10 cellular contexts compared by ENCODE assay signal in the genomic region with DNA sequence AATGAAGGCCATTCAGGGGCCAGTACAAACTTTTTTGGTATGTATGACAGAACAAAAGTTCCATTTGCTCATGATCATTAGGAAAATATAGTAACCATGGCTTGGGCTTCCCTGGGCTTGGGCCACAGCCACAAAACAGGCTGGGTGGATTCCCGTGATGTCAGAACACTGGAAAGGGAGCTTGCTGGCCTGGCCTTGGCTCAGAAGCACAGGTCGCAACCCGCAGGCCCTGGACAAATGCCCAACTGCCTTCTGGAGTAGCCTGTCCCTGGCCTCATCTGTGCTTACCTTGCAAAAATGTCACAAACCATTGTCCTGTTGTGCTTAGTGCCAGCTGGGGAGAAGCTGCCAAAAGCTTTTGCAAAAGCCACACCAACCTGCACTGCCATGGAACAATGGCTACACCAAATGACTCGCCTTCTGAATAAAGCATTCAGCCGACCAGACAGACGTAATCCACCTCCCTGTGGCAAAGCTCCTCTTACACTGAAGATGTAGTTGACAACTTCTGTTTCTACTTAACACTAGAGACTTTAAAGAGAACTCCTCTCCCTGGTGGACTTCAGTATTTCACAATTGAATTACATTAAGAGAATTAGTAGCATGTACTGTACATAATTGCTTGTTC.
DNase-seq lines count a peak whose midpoint lies in the region; ATAC-seq and TF ChIP-seq lines count a peak whose summit lies in the region.
"Had no signal": no experiment of that assay in that cellular context is flagged by ENCODE, and none has a peak within 500 bp of the region (broad histone marks: within the 10 kb centered on the region; RNA-seq: fewer than 3 reads in every experiment).

No MANE protein-coding gene starts in this region.

- H3K36me3 Mint-ChIP-seq in immature natural killer cell (peaks cover 3 to 15% (median 8%) of the 10 kb centered on the region in 3 donors), Caco-2 (ENCODE audit: insufficient read depth, unreplicated experiment) (no peaks in the 10 kb centered on the region)
- H3K36me3 Mint-ChIP-seq in stimulated activated effector memory CD8-positive, alpha-beta T cell treated with anti-CD3 and anti-CD28 coated beads, Interleukin-12 subunit alpha, Interleukin-12 subunit beta, amount 100 ng/mL, for 72 hours = peaks cover 71% of the 10 kb centered on the region

- TF ChIP-seq CTCF in Caco-2 (IDR thresholded peaks at IDR 0.05; ENCODE audit: insufficient read depth in 1 of 2, low read depth in 1 of 2, low read length in 1 of 2, severe bottlenecking in 1 of 2, unreplicated experiment in 1 of 2) = no peak

- POLR2A ChIA-PET in Caco-2 (lab: Charles Lee) = no interaction called here

- H3K4me1 Mint-ChIP-seq in immature natural killer cell (peaks cover 82 to 96% of the 10 kb centered on the region in 2 donors), Caco-2 (ENCODE audit: low read depth, unreplicated experiment) (no peaks in the 10 kb centered on the region)
- H3K4me1 Mint-ChIP-seq in stimulated activated effector memory CD8-positive, alpha-beta T cell treated with anti-CD3 and anti-CD28 coated beads, Interleukin-12 subunit alpha, Interleukin-12 subunit beta, amount 100 ng/mL, for 72 hours = peaks cover 58% of the 10 kb centered on the region

- H3K9me3 Mint-ChIP-seq in immature natural killer cell (no peaks in the 10 kb centered on the region), Caco-2 (ENCODE audit: unreplicated experiment) (no peaks in the 10 kb centered on the region)
- H3K9me3 Mint-ChIP-seq in stimulated activated effector memory CD8-positive, alpha-beta T cell treated with anti-CD3 and anti-CD28 coated beads, Interleukin-12 subunit alpha, Interleukin-12 subunit beta, amount 100 ng/mL, for 72 hours = no peaks in the 10 kb centered on the region
- H3K9me3 Mint-ChIP-seq: neural crest cell had no signal

- no TSS peak for BruUV-seq in Caco-2 (replicated peaks; lab: Mats Ljungman, UMichigan)

- H3K27me3 Mint-ChIP-seq in immature natural killer cell (ENCODE audit: low read depth in 3 of 3) = peaks cover 0 to 2% (median 1%) of the 10 kb centered on the region in 3 donors
- peaks cover 11% of the 10 kb centered on the region for H3K27me3 Mint-ChIP-seq in Caco-2 (ENCODE audit: insufficient read depth, unreplicated experiment)

- CTCF ChIA-PET in Caco-2 (lab: Charles Lee) = no interaction called here

- H3K27ac Mint-ChIP-seq in immature natural killer cell (peak overlapping the region in 4 of 6 donors; percentile 31 to 71 (median 70)), Caco-2 (ENCODE audit: unreplicated experiment) (no peak overlapping the region)
- H3K27ac Mint-ChIP-seq in stimulated activated effector memory CD8-positive, alpha-beta T cell treated with anti-CD3 and anti-CD28 coated beads, Interleukin-12 subunit alpha, Interleukin-12 subunit beta, amount 100 ng/mL, for 72 hours = peak overlapping the region; percentile 2

- no peaks in the 10 kb centered on the region for H3K4me1 ChIP-seq in Caco-2

- no peaks in the 10 kb centered on the region for H3K9me3 ChIP-seq in MG63
- no peaks in the 10 kb centered on the region for H3K9me3 ChIP-seq in Caco-2

- no peaks in the 10 kb centered on the region for H3K36me3 ChIP-seq in MG63
- no peaks in the 10 kb centered on the region for H3K36me3 ChIP-seq in Caco-2 (ENCODE audit: control insufficient read depth, insufficient read depth, low read length)

- H3K4me3 Mint-ChIP-seq in immature natural killer cell (no peak overlapping the region), Caco-2 (ENCODE audit: unreplicated experiment) (no peak overlapping the region)
- H3K4me3 Mint-ChIP-seq in stimulated activated effector memory CD8-positive, alpha-beta T cell treated with anti-CD3 and anti-CD28 coated beads, Interleukin-12 subunit alpha, Interleukin-12 subunit beta, amount 100 ng/mL, for 72 hours = no peak overlapping the region
- H3K4me3 Mint-ChIP-seq: neural crest cell had no signal

- DNase-seq in MG63 (peak; percentile 43), astrocyte of the hippocampus (ENCODE audit: low read depth, low spot score) (peak; percentile 87), immature natural killer cell (no peak), CD1c-positive myeloid dendritic cell (ENCODE audit: extremely low spot score) (no peak), HPDE6-E6E7 (ENCODE audit: extremely low spot score) (no peak), Caco-2 (no peak)
- no peak for DNase-seq in stimulated activated effector memory CD8-positive, alpha-beta T cell treated with anti-CD3 and anti-CD28 coated beads, Interleukin-12 subunit alpha, Interleukin-12 subunit beta, amount 100 ng/mL, for 72 hours (ENCODE audit: low spot score in 2 of 2)
- DNase-seq: effector memory CD4-positive, alpha-beta T cell had no signal

- intact Hi-C loops in Caco-2 (cut with micrococcal nuclease; ENCODE audit: unreplicated experiment) = no loop called here

- H3K4me3 ChIP-seq in MG63 (no peak overlapping the region), Caco-2 (ENCODE audit: low read depth, low read length) (no peak overlapping the region)

- H3K27me3 ChIP-seq in MG63 (no peaks in the 10 kb centered on the region; the same call in 1 of the 2 replicates), Caco-2 (replicated peaks; ENCODE audit: control insufficient read depth, insufficient read depth, low read length) (peaks cover 1% of the 10 kb centered on the region; the same call in 1 of the 2 replicates)

- no peak for ATAC-seq in stimulated activated effector memory CD8-positive, alpha-beta T cell treated with anti-CD3 and anti-CD28 coated beads, Interleukin-12 subunit alpha, Interleukin-12 subunit beta, amount 100 ng/mL, for 72 hours
- no peak for ATAC-seq in HG03469 (IDR thresholded peaks at IDR 0.05; ENCODE audit: unreplicated experiment)

Comparison
In these comparisons a context has a peak if more than half of its experiments do, and no peak if none do; other contexts are left out.
1. DNase-seq: peak in MG63 (single experiment) and astrocyte of the hippocampus (single experiment); none in immature natural killer cell (0 of 3), stimulated activated effector memory CD8-positive, alpha-beta T cell treated with anti-CD3 and anti-CD28 coated beads, Interleukin-12 subunit alpha, Interleukin-12 subunit beta, amount 100 ng/mL, for 72 hours (0 of 2), CD1c-positive myeloid dendritic cell (single experiment), HPDE6-E6E7 (single experiment) and Caco-2 (0 of 2).